Comparison of ENCODE assay signal across 29 cellular contexts in genomic region chr12:62135553-62136200, GRCh38.
"Had no signal": no experiment of that assay in that cellular context is flagged by ENCODE, and none has a peak within 500 bp of the region (broad histone marks: within the 10 kb centered on the region; RNA-seq: fewer than 3 reads in every experiment).

No MANE protein-coding gene starts in this region.

- H3K4me1 ChIP-seq: esophagus squamous epithelium, heart right ventricle, neural progenitor cell, parathyroid adenoma, right atrium auricular region, sigmoid colon, stomach, vagina had no signal

- H3K27me3 ChIP-seq: esophagus squamous epithelium, heart right ventricle, left lung, neural progenitor cell, right atrium auricular region, sigmoid colon, stomach, thyroid gland, vagina had no signal

- H3K9ac ChIP-seq: neural progenitor cell, parathyroid adenoma had no signal

- FAIRE-seq: endothelial cell of umbilical vein, islet of Langerhans had no signal

- DNase-seq: dermis blood vessel endothelial cell; effector memory CD4-positive, alpha-beta T cell; erythroblast; esophagus squamous epithelium; foreskin melanocyte; glutamatergic neuron; heart right ventricle; hippocampal formation; left cardiac atrium; left lung; mesendoderm; midbrain; naive thymus-derived CD4-positive, alpha-beta T cell; sigmoid colon; stimulated activated CD4-positive, alpha-beta T cell treated with anti-CD3 and anti-CD28 coated beads, Interleukin-2, amount 100 ng/mL, for 24 hours; stimulated activated CD4-positive, alpha-beta T cell treated with anti-CD3 and anti-CD28 coated beads, Interleukin-4, amount 100 ng/mL, for 24 hours; stimulated activated naive CD4-positive, alpha-beta T cell treated with Interleukin-2 at 50 U/mL for 16 hours; stomach; thyroid gland; trophoblast cell had no signal

- H2AFZ ChIP-seq: neural progenitor cell, parathyroid adenoma had no signal

- ATAC-seq: heart right ventricle; left cardiac atrium; left lung; naive thymus-derived CD4-positive, alpha-beta T cell; stimulated activated effector memory CD8-positive, alpha-beta T cell treated with anti-CD3 and anti-CD28 coated beads, Interleukin-12 subunit alpha, Interleukin-12 subunit beta, amount 100 ng/mL, for 72 hours had no signal

- H3K9me3 Mint-ChIP-seq: naive thymus-derived CD4-positive, alpha-beta T cell; nephron; neural progenitor cell had no signal

- H3K79me2 ChIP-seq: parathyroid adenoma had no signal

- H3K4me2 ChIP-seq: neural progenitor cell had no signal

- H3K36me3 ChIP-seq: esophagus squamous epithelium, heart right ventricle, left lung, neural progenitor cell, right atrium auricular region, sigmoid colon, stomach, thyroid gland, vagina had no signal

- H3K4me3 ChIP-seq: coronary artery, esophagus squamous epithelium, heart right ventricle, left lung, neural progenitor cell, right atrium auricular region, sigmoid colon, stomach, thyroid gland, vagina had no signal

- H3K27ac Mint-ChIP-seq: naive thymus-derived CD4-positive, alpha-beta T cell; nephron; neural progenitor cell; stimulated activated effector memory CD8-positive, alpha-beta T cell treated with anti-CD3 and anti-CD28 coated beads, Interleukin-12 subunit alpha, Interleukin-12 subunit beta, amount 100 ng/mL, for 72 hours had no signal

- H3K9me3 ChIP-seq: esophagus squamous epithelium, heart right ventricle, left lung, right atrium auricular region, sigmoid colon, stomach, thyroid gland, vagina had no signal

- H3K36me3 Mint-ChIP-seq: naive thymus-derived CD4-positive, alpha-beta T cell; neural progenitor cell; stimulated activated effector memory CD8-positive, alpha-beta T cell treated with anti-CD3 and anti-CD28 coated beads, Interleukin-12 subunit alpha, Interleukin-12 subunit beta, amount 100 ng/mL, for 72 hours had no signal

- H3K27ac ChIP-seq: coronary artery, esophagus squamous epithelium, heart right ventricle, left lung, neural progenitor cell, parathyroid adenoma, right atrium auricular region, sigmoid colon, stomach, thyroid gland, vagina had no signal
